Comparison of ENCODE assay signal across 2 cellular contexts in the genomic region with DNA sequence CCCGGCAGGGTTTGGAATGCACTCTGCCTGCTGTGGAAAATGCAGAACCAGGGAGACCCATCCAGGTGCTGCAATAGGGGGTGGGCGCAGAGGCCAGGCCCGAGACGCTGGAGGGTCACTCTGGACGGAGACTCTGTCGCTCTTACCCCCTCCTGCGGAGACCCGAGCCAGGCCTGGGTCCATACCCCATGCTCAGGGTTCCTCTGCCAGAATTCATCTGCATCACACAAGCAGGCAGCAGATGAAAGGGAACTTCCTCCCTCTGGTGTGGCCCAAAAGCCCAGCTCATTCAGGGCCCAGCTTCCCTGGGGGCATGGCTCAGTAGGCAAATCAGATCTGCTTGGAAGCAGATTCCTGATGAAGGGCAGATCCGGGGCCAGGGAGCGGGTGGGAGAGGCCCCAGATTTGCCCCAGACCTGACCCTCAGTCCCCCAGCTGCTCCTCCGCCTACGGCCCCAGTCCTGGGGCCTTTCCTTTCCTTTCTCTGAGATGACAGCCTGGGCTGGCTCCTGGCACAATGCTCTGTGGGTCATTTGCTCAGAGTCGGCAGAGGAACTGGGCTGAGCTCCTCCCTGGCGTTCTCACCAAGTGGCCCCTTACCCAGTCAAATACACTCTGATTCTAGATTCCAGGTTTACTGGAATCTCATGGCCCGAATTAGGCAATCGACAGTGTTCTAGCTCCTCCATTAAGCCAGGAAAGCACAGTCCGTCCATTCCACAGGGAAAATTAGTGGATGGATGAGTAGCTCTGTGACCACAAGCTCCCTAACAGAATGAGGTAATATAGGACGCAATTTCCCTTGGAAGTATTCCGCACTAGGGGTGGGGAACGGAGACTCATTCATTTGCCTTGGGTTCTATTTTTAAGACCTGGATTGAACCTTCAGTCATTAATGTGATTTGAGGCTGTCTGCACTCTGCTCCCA.
TF ChIP-seq lines count a peak whose summit lies in the region.

No MANE protein-coding gene starts in this region.

TF ChIP-seq in SK-N-SH, 30 proteins besides CTCF, POLR2A, EP300 and RAD21:
- TF ChIP-seq SIN3A (IDR thresholded peaks at IDR 0.05; ENCODE audit: borderline replicate concordance, low read depth, low read length), result no peak
- TF ChIP-seq MXI1 (IDR thresholded peaks at IDR 0.05; ENCODE audit: low read depth, low read length), result no peak
- no peak for TF ChIP-seq NRF1 (IDR thresholded peaks at IDR 0.05; ENCODE audit: low read depth, low read length)
- TF ChIP-seq MEF2A (IDR thresholded peaks at IDR 0.05; ENCODE audit: borderline replicate concordance, low read depth), result no peak
- no peak for TF ChIP-seq TAF1 (IDR thresholded peaks at IDR 0.05; ENCODE audit: borderline replicate concordance, low read depth, low read length)
- no peak for TF ChIP-seq TEAD4 (IDR thresholded peaks at IDR 0.05; ENCODE audit: borderline replicate concordance, insufficient read depth)
- no peak for TF ChIP-seq TCF12 (IDR thresholded peaks at IDR 0.05)
- TF ChIP-seq, protein P1, sequence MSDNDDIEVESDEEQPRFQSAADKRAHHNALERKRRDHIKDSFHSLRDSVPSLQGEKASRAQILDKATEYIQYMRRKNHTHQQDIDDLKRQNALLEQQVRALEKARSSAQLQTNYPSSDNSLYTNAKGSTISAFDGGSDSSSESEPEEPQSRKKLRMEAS (IDR thresholded peaks at IDR 0.05; ENCODE audit: low read depth), result no peak
- TF ChIP-seq, protein P2, sequence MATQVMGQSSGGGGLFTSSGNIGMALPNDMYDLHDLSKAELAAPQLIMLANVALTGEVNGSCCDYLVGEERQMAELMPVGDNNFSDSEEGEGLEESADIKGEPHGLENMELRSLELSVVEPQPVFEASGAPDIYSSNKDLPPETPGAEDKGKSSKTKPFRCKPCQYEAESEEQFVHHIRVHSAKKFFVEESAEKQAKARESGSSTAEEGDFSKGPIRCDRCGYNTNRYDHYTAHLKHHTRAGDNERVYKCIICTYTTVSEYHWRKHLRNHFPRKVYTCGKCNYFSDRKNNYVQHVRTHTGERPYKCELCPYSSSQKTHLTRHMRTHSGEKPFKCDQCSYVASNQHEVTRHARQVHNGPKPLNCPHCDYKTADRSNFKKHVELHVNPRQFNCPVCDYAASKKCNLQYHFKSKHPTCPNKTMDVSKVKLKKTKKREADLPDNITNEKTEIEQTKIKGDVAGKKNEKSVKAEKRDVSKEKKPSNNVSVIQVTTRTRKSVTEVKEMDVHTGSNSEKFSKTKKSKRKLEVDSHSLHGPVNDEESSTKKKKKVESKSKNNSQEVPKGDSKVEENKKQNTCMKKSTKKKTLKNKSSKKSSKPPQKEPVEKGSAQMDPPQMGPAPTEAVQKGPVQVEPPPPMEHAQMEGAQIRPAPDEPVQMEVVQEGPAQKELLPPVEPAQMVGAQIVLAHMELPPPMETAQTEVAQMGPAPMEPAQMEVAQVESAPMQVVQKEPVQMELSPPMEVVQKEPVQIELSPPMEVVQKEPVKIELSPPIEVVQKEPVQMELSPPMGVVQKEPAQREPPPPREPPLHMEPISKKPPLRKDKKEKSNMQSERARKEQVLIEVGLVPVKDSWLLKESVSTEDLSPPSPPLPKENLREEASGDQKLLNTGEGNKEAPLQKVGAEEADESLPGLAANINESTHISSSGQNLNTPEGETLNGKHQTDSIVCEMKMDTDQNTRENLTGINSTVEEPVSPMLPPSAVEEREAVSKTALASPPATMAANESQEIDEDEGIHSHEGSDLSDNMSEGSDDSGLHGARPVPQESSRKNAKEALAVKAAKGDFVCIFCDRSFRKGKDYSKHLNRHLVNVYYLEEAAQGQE (IDR thresholded peaks at IDR 0.05; ENCODE audit: low read depth, low read length), result no peak
- no peak for TF ChIP-seq RCOR1 (IDR thresholded peaks at IDR 0.05; ENCODE audit: low read length)
- TF ChIP-seq RXRA (IDR thresholded peaks at IDR 0.05; ENCODE audit: borderline replicate concordance, low read depth), result no peak
- TF ChIP-seq ELF1 (IDR thresholded peaks at IDR 0.05), result no peak
- TF ChIP-seq, protein P3, sequence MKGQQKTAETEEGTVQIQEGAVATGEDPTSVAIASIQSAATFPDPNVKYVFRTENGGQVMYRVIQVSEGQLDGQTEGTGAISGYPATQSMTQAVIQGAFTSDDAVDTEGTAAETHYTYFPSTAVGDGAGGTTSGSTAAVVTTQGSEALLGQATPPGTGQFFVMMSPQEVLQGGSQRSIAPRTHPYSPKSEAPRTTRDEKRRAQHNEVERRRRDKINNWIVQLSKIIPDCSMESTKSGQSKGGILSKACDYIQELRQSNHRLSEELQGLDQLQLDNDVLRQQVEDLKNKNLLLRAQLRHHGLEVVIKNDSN (IDR thresholded peaks at IDR 0.05; ENCODE audit: borderline replicate concordance, low read depth), result no peak

TF ChIP-seq in SK-N-SH treated with all-trans-retinoic acid at 6 μM for 48 hours, 23 proteins besides CTCF, POLR2A, EP300 and RAD21:
- no peak for TF ChIP-seq ZNF8 (CRISPR knock-in tag; IDR thresholded peaks at IDR 0.05)
- no peak for TF ChIP-seq ZC3H10 (CRISPR knock-in tag; IDR thresholded peaks at IDR 0.05)
- no peak for TF ChIP-seq ESRRG (CRISPR knock-in tag; IDR thresholded peaks at IDR 0.05)
- no peak for TF ChIP-seq CSDC2 (CRISPR knock-in tag; IDR thresholded peaks at IDR 0.05)
- TF ChIP-seq CREB5 (CRISPR knock-in tag; IDR thresholded peaks at IDR 0.05; ENCODE audit: low read depth), result no peak
- no peak for TF ChIP-seq GLIS3 (CRISPR knock-in tag; IDR thresholded peaks at IDR 0.05)
- no peak for TF ChIP-seq TCF4 (CRISPR knock-in tag; IDR thresholded peaks at IDR 0.05; ENCODE audit: borderline replicate concordance)
- TF ChIP-seq, protein P4, sequence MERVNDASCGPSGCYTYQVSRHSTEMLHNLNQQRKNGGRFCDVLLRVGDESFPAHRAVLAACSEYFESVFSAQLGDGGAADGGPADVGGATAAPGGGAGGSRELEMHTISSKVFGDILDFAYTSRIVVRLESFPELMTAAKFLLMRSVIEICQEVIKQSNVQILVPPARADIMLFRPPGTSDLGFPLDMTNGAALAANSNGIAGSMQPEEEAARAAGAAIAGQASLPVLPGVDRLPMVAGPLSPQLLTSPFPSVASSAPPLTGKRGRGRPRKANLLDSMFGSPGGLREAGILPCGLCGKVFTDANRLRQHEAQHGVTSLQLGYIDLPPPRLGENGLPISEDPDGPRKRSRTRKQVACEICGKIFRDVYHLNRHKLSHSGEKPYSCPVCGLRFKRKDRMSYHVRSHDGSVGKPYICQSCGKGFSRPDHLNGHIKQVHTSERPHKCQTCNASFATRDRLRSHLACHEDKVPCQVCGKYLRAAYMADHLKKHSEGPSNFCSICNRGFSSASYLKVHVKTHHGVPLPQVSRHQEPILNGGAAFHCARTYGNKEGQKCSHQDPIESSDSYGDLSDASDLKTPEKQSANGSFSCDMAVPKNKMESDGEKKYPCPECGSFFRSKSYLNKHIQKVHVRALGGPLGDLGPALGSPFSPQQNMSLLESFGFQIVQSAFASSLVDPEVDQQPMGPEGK (CRISPR knock-in tag; IDR thresholded peaks at IDR 0.05; ENCODE audit: borderline replicate concordance), result no peak
- no peak for TF ChIP-seq OSR1 (CRISPR knock-in tag; IDR thresholded peaks at IDR 0.05)
- TF ChIP-seq SNAI2 (CRISPR knock-in tag; IDR thresholded peaks at IDR 0.05), result no peak; the same call in 1 of the 2 replicates
- no peak for TF ChIP-seq ZFP30 (CRISPR knock-in tag; IDR thresholded peaks at IDR 0.05)
- no peak for TF ChIP-seq TOX (CRISPR knock-in tag; IDR thresholded peaks at IDR 0.05; ENCODE audit: borderline replicate concordance)
- TF ChIP-seq, protein P5, sequence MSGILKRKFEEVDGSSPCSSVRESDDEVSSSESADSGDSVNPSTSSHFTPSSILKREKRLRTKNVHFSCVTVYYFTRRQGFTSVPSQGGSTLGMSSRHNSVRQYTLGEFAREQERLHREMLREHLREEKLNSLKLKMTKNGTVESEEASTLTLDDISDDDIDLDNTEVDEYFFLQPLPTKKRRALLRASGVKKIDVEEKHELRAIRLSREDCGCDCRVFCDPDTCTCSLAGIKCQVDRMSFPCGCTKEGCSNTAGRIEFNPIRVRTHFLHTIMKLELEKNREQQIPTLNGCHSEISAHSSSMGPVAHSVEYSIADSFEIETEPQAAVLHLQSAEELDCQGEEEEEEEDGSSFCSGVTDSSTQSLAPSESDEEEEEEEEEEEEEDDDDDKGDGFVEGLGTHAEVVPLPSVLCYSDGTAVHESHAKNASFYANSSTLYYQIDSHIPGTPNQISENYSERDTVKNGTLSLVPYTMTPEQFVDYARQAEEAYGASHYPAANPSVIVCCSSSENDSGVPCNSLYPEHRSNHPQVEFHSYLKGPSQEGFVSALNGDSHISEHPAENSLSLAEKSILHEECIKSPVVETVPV (CRISPR knock-in tag; IDR thresholded peaks at IDR 0.05), result no peak
- TF ChIP-seq BACH2 (CRISPR knock-in tag; IDR thresholded peaks at IDR 0.05; ENCODE audit: borderline replicate concordance), result no peak
- no peak for TF ChIP-seq ZNF565 (CRISPR knock-in tag; conservative IDR thresholded peaks at IDR 0.05; ENCODE audit: low read depth)
- no peak for TF ChIP-seq ARNTL (CRISPR knock-in tag; IDR thresholded peaks at IDR 0.05; ENCODE audit: borderline replicate concordance, low read depth)
